12 cellular contexts compared by ENCODE assay signal in genomic region chr1:203690730-203691129, GRCh38.
DNase-seq lines count a peak whose midpoint lies in the region; ATAC-seq, FAIRE-seq and TF ChIP-seq lines count a peak whose summit lies in the region.
"Had no signal": no experiment of that assay in that cellular context is flagged by ENCODE, and none has a peak within 500 bp of the region (broad histone marks: within the 10 kb centered on the region; RNA-seq: fewer than 3 reads in every experiment).

No MANE protein-coding gene starts in this region.

- H3K79me2 ChIP-seq in astrocyte (ENCODE audit: insufficient read depth, low read length) (peaks cover 70% of the 10 kb centered on the region), keratinocyte (ENCODE audit: control insufficient read depth, insufficient read depth, low read length) (peaks cover 59% of the 10 kb centered on the region)

- peaks cover 38% of the 10 kb centered on the region for H3K36me3 Mint-ChIP-seq in HFFc6 (ENCODE audit: low read depth)
- peaks cover 16% of the 10 kb centered on the region for H3K36me3 Mint-ChIP-seq in astrocyte (ENCODE audit: low read depth, unreplicated experiment)
- H3K36me3 Mint-ChIP-seq in activated naive CD8-positive, alpha-beta T cell treated with anti-CD3 and anti-CD28 coated beads for 36 hours: no peaks in the 10 kb centered on the region

- H3K4me3 ChIP-seq in astrocyte (ENCODE audit: insufficient read depth, low read depth, low read length): no peak overlapping the region
- H3K4me3 ChIP-seq in keratinocyte (ENCODE audit: control insufficient read depth in 2 of 3, extremely low read depth in 1 of 3, insufficient read depth in 2 of 3, low read depth in 1 of 3, low read length in 3 of 3): no peak overlapping the region
- H3K4me3 ChIP-seq in subcutaneous abdominal adipose tissue (ENCODE audit: low read depth in 1 of 5, low read length in 5 of 5): no peak overlapping the region

- H2AFZ ChIP-seq in astrocyte (ENCODE audit: low read depth, low read length) (no peak overlapping the region), keratinocyte (ENCODE audit: control insufficient read depth, low read length) (no peak overlapping the region)

- H3K36me3 ChIP-seq in astrocyte (ENCODE audit: insufficient read depth, low read length) (no peaks in the 10 kb centered on the region), keratinocyte (ENCODE audit: control insufficient read depth in 2 of 2, extremely low read depth in 1 of 2, insufficient read depth in 2 of 2, low read length in 2 of 2) (peaks cover 7 to 10% of the 10 kb centered on the region in 2 experiments), subcutaneous abdominal adipose tissue (ENCODE audit: control insufficient read depth in 5 of 5, insufficient read depth in 5 of 5, low read length in 5 of 5) (peaks cover 0 to 31% (median 12%) of the 10 kb centered on the region in 5 donors)

- TF ChIP-seq CTCF in HFFc6 (IDR thresholded peaks at IDR 0.05) (no peak), astrocyte (IDR thresholded peaks at IDR 0.05; ENCODE audit: insufficient read depth, low read depth, low read length) (no peak), keratinocyte (optimal IDR thresholded peaks at IDR 0.05 in 1 of 3, IDR thresholded peaks at IDR 0.05 in 1 of 3, conservative IDR thresholded peaks at IDR 0.05 in 1 of 3; ENCODE audit: extremely low read depth in 1 of 3, insufficient read depth in 2 of 3, low read length in 3 of 3) (no peak)

- DNase-seq in HFFc6 (no peak), astrocyte (ENCODE audit: low read depth) (no peak), keratinocyte (ENCODE audit: low read depth, low spot score) (no peak), NCI-H2029 treated with DMSO at 0.1 percent for 48 hours (lab: John Stamatoyannopoulos, UW) (no peak)
- DNase-seq in activated naive CD8-positive, alpha-beta T cell treated with anti-CD3 and anti-CD28 coated beads for 36 hours: no peak
- DNase-seq: activated naive CD4-positive, alpha-beta T cell treated with anti-CD3 and anti-CD28 coated beads, Interleukin-2, amount 50 U/mL, for 16 hours; NCI-H2081 treated with DMSO at 0.1 percent for 48 hours; stimulated activated CD4-positive, alpha-beta T cell treated with anti-CD3 and anti-CD28 coated beads, Interleukin-2, amount 100 ng/mL, for 48 hours had no signal

- no peaks in the 10 kb centered on the region for H3K9me3 ChIP-seq in astrocyte (ENCODE audit: insufficient read depth, low read depth, low read length)
- H3K9me3 ChIP-seq in keratinocyte (ENCODE audit: control insufficient read depth, low read depth, low read length): no peaks in the 10 kb centered on the region
- peaks cover 0 to 3% (median 0%) of the 10 kb centered on the region in 5 donors for H3K9me3 ChIP-seq in subcutaneous abdominal adipose tissue (ENCODE audit: control insufficient read depth in 5 of 5, low read length in 5 of 5)

- peaks cover 11% of the 10 kb centered on the region for H3K27me3 Mint-ChIP-seq in HFFc6 (ENCODE audit: insufficient read depth)
- H3K27me3 Mint-ChIP-seq in astrocyte (ENCODE audit: low read depth, unreplicated experiment): no peaks in the 10 kb centered on the region
- no peaks in the 10 kb centered on the region for H3K27me3 Mint-ChIP-seq in activated naive CD8-positive, alpha-beta T cell treated with anti-CD3 and anti-CD28 coated beads for 36 hours

- peaks cover 75% of the 10 kb centered on the region for H3K4me1 Mint-ChIP-seq in HFFc6 (ENCODE audit: low read depth)
- H3K4me1 Mint-ChIP-seq in astrocyte (ENCODE audit: low read depth, unreplicated experiment): peaks cover 34% of the 10 kb centered on the region
- peaks cover 6% of the 10 kb centered on the region for H3K4me1 Mint-ChIP-seq in activated naive CD8-positive, alpha-beta T cell treated with anti-CD3 and anti-CD28 coated beads for 36 hours

- H3K27ac ChIP-seq in astrocyte (ENCODE audit: low read depth, low read length) (no peak overlapping the region), keratinocyte (ENCODE audit: control insufficient read depth, insufficient read depth, low read length) (peak overlapping the region; percentile 6), subcutaneous abdominal adipose tissue (ENCODE audit: low read depth, low read length) (peak overlapping the region; percentile 93)

- H3K9me3 Mint-ChIP-seq in HFFc6: no peaks in the 10 kb centered on the region
- no peaks in the 10 kb centered on the region for H3K9me3 Mint-ChIP-seq in astrocyte (ENCODE audit: unreplicated experiment)
- no peaks in the 10 kb centered on the region for H3K9me3 Mint-ChIP-seq in activated naive CD8-positive, alpha-beta T cell treated with anti-CD3 and anti-CD28 coated beads for 36 hours

- dilution Hi-C loops in keratinocyte (cut with MboI; ENCODE audit: extremely low pct_ligation_motif_present, low sequenced_read_pairs): no loop called here

- peaks cover 4% of the 10 kb centered on the region for H3K9me1 ChIP-seq in keratinocyte (ENCODE audit: control insufficient read depth, extremely low read depth, insufficient read depth, low read length)

- peak overlapping the region; percentile 81 for H3K27ac Mint-ChIP-seq in HFFc6
- H3K27ac Mint-ChIP-seq in astrocyte (ENCODE audit: unreplicated experiment): peak overlapping the region; percentile 58
- H3K27ac Mint-ChIP-seq in activated naive CD8-positive, alpha-beta T cell treated with anti-CD3 and anti-CD28 coated beads for 36 hours: no peak overlapping the region

- FAIRE-seq in astrocyte (lab: Jason Lieb, UNC) (no peak), keratinocyte (lab: Jason Lieb, UNC) (no peak)

- ATAC-seq in GM18870 (IDR thresholded peaks at IDR 0.05; ENCODE audit: unreplicated experiment) (no peak), GM18511 (IDR thresholded peaks at IDR 0.05; ENCODE audit: unreplicated experiment) (no peak)
- ATAC-seq: HCT116 had no signal

- H3K9ac ChIP-seq in astrocyte (ENCODE audit: low read length) (peak overlapping the region; percentile 30), keratinocyte (ENCODE audit: control insufficient read depth, extremely low read depth, insufficient read depth, low read length) (no peak overlapping the region), subcutaneous abdominal adipose tissue (ENCODE audit: low read length in 5 of 5) (peak overlapping the region in 1 of 5 donors; percentile 26)

- H3K4me3 Mint-ChIP-seq in HFFc6 (no peak overlapping the region), astrocyte (ENCODE audit: unreplicated experiment) (no peak overlapping the region)
- no peak overlapping the region for H3K4me3 Mint-ChIP-seq in activated naive CD8-positive, alpha-beta T cell treated with anti-CD3 and anti-CD28 coated beads for 36 hours

- peaks cover 30% of the 10 kb centered on the region for H3K4me1 ChIP-seq in astrocyte (ENCODE audit: insufficient read depth, low read length)
- peaks cover 44% of the 10 kb centered on the region for H3K4me1 ChIP-seq in keratinocyte (ENCODE audit: control insufficient read depth, extremely low read depth, insufficient read depth, low read length)
- peaks cover 21 to 56% (median 53%) of the 10 kb centered on the region in 5 donors for H3K4me1 ChIP-seq in subcutaneous abdominal adipose tissue (ENCODE audit: control insufficient read depth in 5 of 5, insufficient read depth in 5 of 5, low read length in 5 of 5)

- no peaks in the 10 kb centered on the region for H3K27me3 ChIP-seq in astrocyte (ENCODE audit: insufficient read depth, low read length)
- H3K27me3 ChIP-seq in keratinocyte (ENCODE audit: control insufficient read depth, extremely low read depth, insufficient read depth, low read length): no peaks in the 10 kb centered on the region
- H3K27me3 ChIP-seq in subcutaneous abdominal adipose tissue (ENCODE audit: control insufficient read depth in 5 of 5, insufficient read depth in 4 of 5, low read length in 5 of 5): peaks cover 0 to 5% (median 0%) of the 10 kb centered on the region in 5 donors

- H4K20me1 ChIP-seq in astrocyte (ENCODE audit: insufficient read depth, low read length): peaks cover 59% of the 10 kb centered on the region
- no peaks in the 10 kb centered on the region for H4K20me1 ChIP-seq in keratinocyte (ENCODE audit: control insufficient read depth, extremely low read depth, insufficient read depth, low read length)

- H3K4me2 ChIP-seq in astrocyte (ENCODE audit: low read length) (no peak overlapping the region), keratinocyte (ENCODE audit: control insufficient read depth, extremely low read depth, insufficient read depth, low read depth, low read length) (no peak overlapping the region)
